1 cellular context compared by ENCODE assay signal in the genomic region with DNA sequence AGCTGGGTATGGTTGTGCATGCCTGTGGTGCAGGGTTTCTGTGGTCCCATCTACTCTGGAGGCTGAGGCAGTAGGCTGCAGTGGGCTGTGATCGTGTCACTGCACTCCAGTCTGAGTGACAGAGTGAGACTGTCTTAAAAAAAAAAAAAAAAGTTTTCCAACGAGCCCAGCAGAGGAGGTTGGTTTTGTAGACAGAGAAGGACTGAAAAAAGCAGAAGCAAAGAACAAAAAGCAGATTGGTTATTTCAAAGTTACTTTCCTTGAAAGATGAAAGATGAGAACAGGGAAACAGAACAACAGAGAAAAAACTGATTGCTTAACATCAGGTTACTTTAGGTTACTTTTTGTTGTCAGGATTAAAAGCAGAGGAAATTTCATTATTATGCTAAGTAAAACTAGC.
TF ChIP-seq lines count a peak whose summit lies in the region.

No MANE protein-coding gene starts in this region.

TF ChIP-seq in H1, 55 proteins besides CTCF, POLR2A, EP300 and RAD21 (continued from another document):
- TF ChIP-seq KDM4A (IDR thresholded peaks at IDR 0.05; ENCODE audit: low read depth, low read length, severe bottlenecking) (no peak), POLR2AphosphoS5 (IDR thresholded peaks at IDR 0.05; ENCODE audit: low read depth, low read length) (no peak)
TF ChIP-seq in H1: peak in this region for 1.
